ENCODE assay signal across 1 cellular context in genomic region chr5:76787237-76787636, GRCh38.
TF ChIP-seq lines count a peak whose summit lies in the region.

No MANE protein-coding gene starts in this region.

TF ChIP-seq in WTC11, 78 proteins besides CTCF, POLR2A, EP300 and RAD21 (continued from another document):
- TF ChIP-seq, protein P1, sequence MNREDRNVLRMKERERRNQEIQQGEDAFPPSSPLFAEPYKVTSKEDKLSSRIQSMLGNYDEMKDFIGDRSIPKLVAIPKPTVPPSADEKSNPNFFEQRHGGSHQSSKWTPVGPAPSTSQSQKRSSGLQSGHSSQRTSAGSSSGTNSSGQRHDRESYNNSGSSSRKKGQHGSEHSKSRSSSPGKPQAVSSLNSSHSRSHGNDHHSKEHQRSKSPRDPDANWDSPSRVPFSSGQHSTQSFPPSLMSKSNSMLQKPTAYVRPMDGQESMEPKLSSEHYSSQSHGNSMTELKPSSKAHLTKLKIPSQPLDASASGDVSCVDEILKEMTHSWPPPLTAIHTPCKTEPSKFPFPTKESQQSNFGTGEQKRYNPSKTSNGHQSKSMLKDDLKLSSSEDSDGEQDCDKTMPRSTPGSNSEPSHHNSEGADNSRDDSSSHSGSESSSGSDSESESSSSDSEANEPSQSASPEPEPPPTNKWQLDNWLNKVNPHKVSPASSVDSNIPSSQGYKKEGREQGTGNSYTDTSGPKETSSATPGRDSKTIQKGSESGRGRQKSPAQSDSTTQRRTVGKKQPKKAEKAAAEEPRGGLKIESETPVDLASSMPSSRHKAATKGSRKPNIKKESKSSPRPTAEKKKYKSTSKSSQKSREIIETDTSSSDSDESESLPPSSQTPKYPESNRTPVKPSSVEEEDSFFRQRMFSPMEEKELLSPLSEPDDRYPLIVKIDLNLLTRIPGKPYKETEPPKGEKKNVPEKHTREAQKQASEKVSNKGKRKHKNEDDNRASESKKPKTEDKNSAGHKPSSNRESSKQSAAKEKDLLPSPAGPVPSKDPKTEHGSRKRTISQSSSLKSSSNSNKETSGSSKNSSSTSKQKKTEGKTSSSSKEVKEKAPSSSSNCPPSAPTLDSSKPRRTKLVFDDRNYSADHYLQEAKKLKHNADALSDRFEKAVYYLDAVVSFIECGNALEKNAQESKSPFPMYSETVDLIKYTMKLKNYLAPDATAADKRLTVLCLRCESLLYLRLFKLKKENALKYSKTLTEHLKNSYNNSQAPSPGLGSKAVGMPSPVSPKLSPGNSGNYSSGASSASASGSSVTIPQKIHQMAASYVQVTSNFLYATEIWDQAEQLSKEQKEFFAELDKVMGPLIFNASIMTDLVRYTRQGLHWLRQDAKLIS (CRISPR knock-in tag; IDR thresholded peaks at IDR 0.05; ENCODE audit: borderline replicate concordance): no peak
- TF ChIP-seq, protein P2, sequence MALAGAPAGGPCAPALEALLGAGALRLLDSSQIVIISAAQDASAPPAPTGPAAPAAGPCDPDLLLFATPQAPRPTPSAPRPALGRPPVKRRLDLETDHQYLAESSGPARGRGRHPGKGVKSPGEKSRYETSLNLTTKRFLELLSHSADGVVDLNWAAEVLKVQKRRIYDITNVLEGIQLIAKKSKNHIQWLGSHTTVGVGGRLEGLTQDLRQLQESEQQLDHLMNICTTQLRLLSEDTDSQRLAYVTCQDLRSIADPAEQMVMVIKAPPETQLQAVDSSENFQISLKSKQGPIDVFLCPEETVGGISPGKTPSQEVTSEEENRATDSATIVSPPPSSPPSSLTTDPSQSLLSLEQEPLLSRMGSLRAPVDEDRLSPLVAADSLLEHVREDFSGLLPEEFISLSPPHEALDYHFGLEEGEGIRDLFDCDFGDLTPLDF (CRISPR knock-in tag; IDR thresholded peaks at IDR 0.05): no peak
- TF ChIP-seq, protein P3, sequence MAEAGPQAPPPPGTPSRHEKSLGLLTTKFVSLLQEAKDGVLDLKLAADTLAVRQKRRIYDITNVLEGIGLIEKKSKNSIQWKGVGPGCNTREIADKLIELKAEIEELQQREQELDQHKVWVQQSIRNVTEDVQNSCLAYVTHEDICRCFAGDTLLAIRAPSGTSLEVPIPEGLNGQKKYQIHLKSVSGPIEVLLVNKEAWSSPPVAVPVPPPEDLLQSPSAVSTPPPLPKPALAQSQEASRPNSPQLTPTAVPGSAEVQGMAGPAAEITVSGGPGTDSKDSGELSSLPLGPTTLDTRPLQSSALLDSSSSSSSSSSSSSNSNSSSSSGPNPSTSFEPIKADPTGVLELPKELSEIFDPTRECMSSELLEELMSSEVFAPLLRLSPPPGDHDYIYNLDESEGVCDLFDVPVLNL (CRISPR knock-in tag; IDR thresholded peaks at IDR 0.05; ENCODE audit: borderline replicate concordance, low read depth): no peak
- TF ChIP-seq, protein P4, sequence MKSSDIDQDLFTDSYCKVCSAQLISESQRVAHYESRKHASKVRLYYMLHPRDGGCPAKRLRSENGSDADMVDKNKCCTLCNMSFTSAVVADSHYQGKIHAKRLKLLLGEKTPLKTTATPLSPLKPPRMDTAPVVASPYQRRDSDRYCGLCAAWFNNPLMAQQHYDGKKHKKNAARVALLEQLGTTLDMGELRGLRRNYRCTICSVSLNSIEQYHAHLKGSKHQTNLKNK (CRISPR knock-in tag; IDR thresholded peaks at IDR 0.05): no peak
- TF ChIP-seq, protein P5, sequence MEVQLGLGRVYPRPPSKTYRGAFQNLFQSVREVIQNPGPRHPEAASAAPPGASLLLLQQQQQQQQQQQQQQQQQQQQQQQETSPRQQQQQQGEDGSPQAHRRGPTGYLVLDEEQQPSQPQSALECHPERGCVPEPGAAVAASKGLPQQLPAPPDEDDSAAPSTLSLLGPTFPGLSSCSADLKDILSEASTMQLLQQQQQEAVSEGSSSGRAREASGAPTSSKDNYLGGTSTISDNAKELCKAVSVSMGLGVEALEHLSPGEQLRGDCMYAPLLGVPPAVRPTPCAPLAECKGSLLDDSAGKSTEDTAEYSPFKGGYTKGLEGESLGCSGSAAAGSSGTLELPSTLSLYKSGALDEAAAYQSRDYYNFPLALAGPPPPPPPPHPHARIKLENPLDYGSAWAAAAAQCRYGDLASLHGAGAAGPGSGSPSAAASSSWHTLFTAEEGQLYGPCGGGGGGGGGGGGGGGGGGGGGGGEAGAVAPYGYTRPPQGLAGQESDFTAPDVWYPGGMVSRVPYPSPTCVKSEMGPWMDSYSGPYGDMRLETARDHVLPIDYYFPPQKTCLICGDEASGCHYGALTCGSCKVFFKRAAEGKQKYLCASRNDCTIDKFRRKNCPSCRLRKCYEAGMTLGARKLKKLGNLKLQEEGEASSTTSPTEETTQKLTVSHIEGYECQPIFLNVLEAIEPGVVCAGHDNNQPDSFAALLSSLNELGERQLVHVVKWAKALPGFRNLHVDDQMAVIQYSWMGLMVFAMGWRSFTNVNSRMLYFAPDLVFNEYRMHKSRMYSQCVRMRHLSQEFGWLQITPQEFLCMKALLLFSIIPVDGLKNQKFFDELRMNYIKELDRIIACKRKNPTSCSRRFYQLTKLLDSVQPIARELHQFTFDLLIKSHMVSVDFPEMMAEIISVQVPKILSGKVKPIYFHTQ (CRISPR knock-in tag; IDR thresholded peaks at IDR 0.05): no peak
